Comparison of ENCODE assay signal across 1 cellular context in the genomic region with DNA sequence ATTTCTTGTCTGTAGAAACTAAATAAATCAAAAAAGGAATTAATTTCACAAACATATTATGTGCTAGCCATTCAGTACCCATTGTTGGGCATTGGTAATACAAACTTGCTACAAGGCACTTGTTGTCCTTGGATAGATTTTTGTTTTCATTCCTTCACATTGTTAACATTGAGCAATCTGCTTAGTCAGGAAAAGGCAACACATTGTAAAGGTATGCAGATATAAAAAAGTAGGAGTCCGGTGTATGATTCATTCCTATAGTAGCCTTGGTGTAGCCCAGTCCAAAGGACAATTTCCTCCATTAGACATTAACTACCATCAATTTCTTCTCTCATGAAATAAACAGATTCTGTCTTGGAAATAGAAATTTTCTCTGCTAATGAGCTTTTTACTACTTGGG.
TF ChIP-seq lines count a peak whose summit lies in the region.

No MANE protein-coding gene starts in this region.

TF ChIP-seq in liver, 16 proteins besides CTCF, POLR2A, EP300 and RAD21 (continued from another document):
- TF ChIP-seq, protein P1, sequence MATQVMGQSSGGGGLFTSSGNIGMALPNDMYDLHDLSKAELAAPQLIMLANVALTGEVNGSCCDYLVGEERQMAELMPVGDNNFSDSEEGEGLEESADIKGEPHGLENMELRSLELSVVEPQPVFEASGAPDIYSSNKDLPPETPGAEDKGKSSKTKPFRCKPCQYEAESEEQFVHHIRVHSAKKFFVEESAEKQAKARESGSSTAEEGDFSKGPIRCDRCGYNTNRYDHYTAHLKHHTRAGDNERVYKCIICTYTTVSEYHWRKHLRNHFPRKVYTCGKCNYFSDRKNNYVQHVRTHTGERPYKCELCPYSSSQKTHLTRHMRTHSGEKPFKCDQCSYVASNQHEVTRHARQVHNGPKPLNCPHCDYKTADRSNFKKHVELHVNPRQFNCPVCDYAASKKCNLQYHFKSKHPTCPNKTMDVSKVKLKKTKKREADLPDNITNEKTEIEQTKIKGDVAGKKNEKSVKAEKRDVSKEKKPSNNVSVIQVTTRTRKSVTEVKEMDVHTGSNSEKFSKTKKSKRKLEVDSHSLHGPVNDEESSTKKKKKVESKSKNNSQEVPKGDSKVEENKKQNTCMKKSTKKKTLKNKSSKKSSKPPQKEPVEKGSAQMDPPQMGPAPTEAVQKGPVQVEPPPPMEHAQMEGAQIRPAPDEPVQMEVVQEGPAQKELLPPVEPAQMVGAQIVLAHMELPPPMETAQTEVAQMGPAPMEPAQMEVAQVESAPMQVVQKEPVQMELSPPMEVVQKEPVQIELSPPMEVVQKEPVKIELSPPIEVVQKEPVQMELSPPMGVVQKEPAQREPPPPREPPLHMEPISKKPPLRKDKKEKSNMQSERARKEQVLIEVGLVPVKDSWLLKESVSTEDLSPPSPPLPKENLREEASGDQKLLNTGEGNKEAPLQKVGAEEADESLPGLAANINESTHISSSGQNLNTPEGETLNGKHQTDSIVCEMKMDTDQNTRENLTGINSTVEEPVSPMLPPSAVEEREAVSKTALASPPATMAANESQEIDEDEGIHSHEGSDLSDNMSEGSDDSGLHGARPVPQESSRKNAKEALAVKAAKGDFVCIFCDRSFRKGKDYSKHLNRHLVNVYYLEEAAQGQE (IDR thresholded peaks at IDR 0.05): peak; percentile 38
